8 cellular contexts compared by ENCODE assay signal in genomic region chr15:85168642-85169173, GRCh38.
A peak's percentile ranks its signal among the peaks of the same experiment; 100 is the strongest.
DNase-seq lines count a peak whose midpoint lies in the region; ATAC-seq and TF ChIP-seq lines count a peak whose summit lies in the region.

No MANE protein-coding gene starts in this region.

- intact Hi-C loops in Caco-2 (cut with micrococcal nuclease; ENCODE audit: unreplicated experiment) (loop anchor here (2.0 kb wide), 1 partner anchor 14 kb away; no protein-coding TSS in a partner anchor), testis (cut with DNase I; ENCODE audit: low total_unique reads) (no loop called here)

- H3K4me3 ChIP-seq in Caco-2 (ENCODE audit: low read depth, low read length) (peak overlapping the region; percentile 20), HUES6 (ENCODE audit: low read depth, low read length) (peak overlapping the region; percentile 48), testis (peak overlapping the region; percentile 7 to 44)

- no peaks in the 10 kb centered on the region for H3K27me3 Mint-ChIP-seq in Caco-2 (ENCODE audit: insufficient read depth, unreplicated experiment)
- H3K27me3 Mint-ChIP-seq in T-cell = peaks cover 31 to 50% of the 10 kb centered on the region in 2 donors
- H3K27me3 Mint-ChIP-seq in memory B cell = peaks cover 21% of the 10 kb centered on the region

- peak overlapping the region; percentile 40 for H3K4me3 Mint-ChIP-seq in Caco-2 (ENCODE audit: unreplicated experiment)
- peak overlapping the region in 2 of 3 donors; percentile 45 to 46 for H3K4me3 Mint-ChIP-seq in T-cell
- H3K4me3 Mint-ChIP-seq in memory B cell = peak overlapping the region; percentile 46

- ATAC-seq in T-cell (replicated peaks in 1 of 4) = peak; percentile 65 to 93 (median 74)
- peak; percentile 81 for ATAC-seq in memory B cell (ENCODE audit: low read depth)
- no peak for ATAC-seq in HG02798 (IDR thresholded peaks at IDR 0.05; ENCODE audit: poor library complexity, unreplicated experiment)

- peaks cover 33% of the 10 kb centered on the region for H3K9me3 Mint-ChIP-seq in Caco-2 (ENCODE audit: unreplicated experiment)
- peaks cover 0 to 12% (median 9%) of the 10 kb centered on the region in 3 donors for H3K9me3 Mint-ChIP-seq in T-cell
- H3K9me3 Mint-ChIP-seq in memory B cell = peaks cover 18% of the 10 kb centered on the region

- peaks cover 8% of the 10 kb centered on the region for H3K9me3 ChIP-seq in Caco-2
- peaks cover 49% of the 10 kb centered on the region for H3K9me3 ChIP-seq in HUES6 (ENCODE audit: control insufficient read depth, insufficient read depth, low read depth, low read length)
- no peaks in the 10 kb centered on the region for H3K9me3 ChIP-seq in testis

- H3K36me3 ChIP-seq in Caco-2 (ENCODE audit: control insufficient read depth, insufficient read depth, low read length) (no peaks in the 10 kb centered on the region), HUES6 (ENCODE audit: control insufficient read depth, insufficient read depth, low read length) (no peaks in the 10 kb centered on the region), testis (ENCODE audit: low read depth, missing control alignments) (no peaks in the 10 kb centered on the region)

- POLR2A ChIA-PET in Caco-2 (lab: Charles Lee) = no interaction called here
- POLR2A ChIA-PET in T-cell (lab: Charles Lee) = interaction anchor here in 1 of 2 donors (0.6 kb wide), 1 partner anchor 118 kb away, joined by 3 read pairs; no protein-coding TSS in a partner anchor

- H3K4me1 ChIP-seq in Caco-2 (0 out of 2 replicates have a peak, but pooled peaks cover 4% of the 10 kb centered on the region), HUES6 (ENCODE audit: control insufficient read depth, insufficient read depth, low read length) (no peaks in the 10 kb centered on the region), testis (peaks cover 4% of the 10 kb centered on the region)

- no TSS peak for BruUV-seq in Caco-2 (replicated peaks; lab: Mats Ljungman, UMichigan)

- DNase-seq in Caco-2 = peak; percentile 39 to 51
- DNase-seq in T-cell = peak; percentile 0 to 60 (median 34)
- peak; percentile 20 for DNase-seq in central memory CD4-positive, alpha-beta T cell
- DNase-seq in memory B cell (ENCODE audit: low spot score in 2 of 2) = peak; percentile 11 to 24
- peak; percentile 58 for DNase-seq in testis
- no peak for DNase-seq in occipital lobe (lab: John Stamatoyannopoulos, UW)

- no peak for TF ChIP-seq POLR2A in testis (IDR thresholded peaks at IDR 0.05)

- WGBS in testis, 2 donors = 4% methylated on average over 20 of the region's 20 CpGs

- H3K9ac ChIP-seq in HUES6 (ENCODE audit: low read length) = no peak overlapping the region

- H3K27ac Mint-ChIP-seq in Caco-2 (ENCODE audit: unreplicated experiment) (no peak overlapping the region), T-cell (no peak overlapping the region), memory B cell (no peak overlapping the region)

- no peak overlapping the region for H3K27ac ChIP-seq in HUES6 (ENCODE audit: low read depth, low read length)
- H3K27ac ChIP-seq in testis = no peak overlapping the region

- CTCF ChIA-PET in Caco-2 (lab: Charles Lee) = interaction anchor here (0.5 to 0.9 kb wide), 2 partner anchors 9 to 212 kb away, joined by 3 read pairs; partner anchors contain the start of gene AKAP13
- CTCF ChIA-PET in T-cell (lab: Charles Lee) = interaction anchor here in 1 of 2 donors (1.2 to 1.4 kb wide), 3 partner anchors 9 to 188 kb away, joined by 3 to 7 read pairs (median 5); no protein-coding TSS in a partner anchor

- peaks cover 16% of the 10 kb centered on the region for H3K36me3 Mint-ChIP-seq in Caco-2 (ENCODE audit: insufficient read depth, unreplicated experiment)
- H3K36me3 Mint-ChIP-seq in T-cell = peaks cover 5% of the 10 kb centered on the region
- H3K36me3 Mint-ChIP-seq in memory B cell = peaks cover 4% of the 10 kb centered on the region

- TF ChIP-seq CTCF in Caco-2 (IDR thresholded peaks at IDR 0.05; ENCODE audit: insufficient read depth in 1 of 2, low read depth in 1 of 2, low read length in 1 of 2, severe bottlenecking in 1 of 2, unreplicated experiment in 1 of 2) (peak; percentile 16 to 40), testis (IDR thresholded peaks at IDR 0.05) (peak; percentile 16 to 66 (median 36))

- H3K27me3 ChIP-seq in Caco-2 (replicated peaks; ENCODE audit: control insufficient read depth, insufficient read depth, low read length) (no peaks in the 10 kb centered on the region), HUES6 (ENCODE audit: control insufficient read depth, insufficient read depth, low read length) (no peaks in the 10 kb centered on the region), testis (no peaks in the 10 kb centered on the region)

- H3K4me1 Mint-ChIP-seq in Caco-2 (ENCODE audit: low read depth, unreplicated experiment) = peaks cover 11% of the 10 kb centered on the region
- H3K4me1 Mint-ChIP-seq in T-cell = peaks cover 0 to 8% (median 7%) of the 10 kb centered on the region in 3 donors
- H3K4me1 Mint-ChIP-seq in memory B cell = no peaks in the 10 kb centered on the region
